ENCODE assay signal across 16 cellular contexts in genomic region chr4:143089291-143089690, GRCh38.
"Had no signal": no experiment of that assay in that cellular context is flagged by ENCODE, and none has a peak within 500 bp of the region (broad histone marks: within the 10 kb centered on the region; RNA-seq: fewer than 3 reads in every experiment).

No MANE protein-coding gene starts in this region.

- H3K36me3 ChIP-seq: ascending aorta, esophagus squamous epithelium, left lung, right lobe of liver had no signal

- H3K9me3 ChIP-seq: ascending aorta, esophagus squamous epithelium, psoas muscle, right lobe of liver had no signal

- H3K27me3 ChIP-seq: ascending aorta, esophagus squamous epithelium, left lung, right lobe of liver had no signal

- DNase-seq: activated CD4-positive, alpha-beta memory T cell treated with anti-CD3 and anti-CD28 coated beads for 36 hours; activated CD8-positive, alpha-beta memory T cell treated with anti-CD3 and anti-CD28 coated beads, Interleukin-2, amount 10 ng/mL, durations not matched to agents 7 days and 5 days; activated naive CD4-positive, alpha-beta T cell treated with anti-CD3 and anti-CD28 coated beads, Interleukin-2, amount 10 ng/mL, durations not matched to agents 7 days and 5 days; activated T-cell treated with anti-CD3 and anti-CD28 coated beads, Interleukin-2, amount 50 U/mL, for 1 hour; esophagus squamous epithelium; glutamatergic neuron; hypothalamus; left lung; psoas muscle; right lobe of liver; stimulated activated naive CD8-positive, alpha-beta T cell treated with anti-CD3 and anti-CD28 coated beads, Interleukin-15, amount 100 ng/mL, for 72 hours; T-helper 1 cell; T1000 had no signal

- H3K27ac ChIP-seq: ascending aorta, esophagus squamous epithelium, left lung, psoas muscle, right lobe of liver, VCaP had no signal

- H3K4me1 ChIP-seq: ascending aorta, psoas muscle, right lobe of liver had no signal

- H3K4me3 ChIP-seq: ascending aorta, esophagus squamous epithelium, left lung, psoas muscle, right lobe of liver had no signal

- ATAC-seq: activated CD8-positive, alpha-beta memory T cell treated with anti-CD3 and anti-CD28 coated beads, Interleukin-2, amount 10 ng/mL, durations not matched to agents 7 days and 5 days; left lung; psoas muscle; right lobe of liver; SK-N-SH treated with all-trans-retinoic acid at 6 μM for 48 hours; stimulated activated naive CD8-positive, alpha-beta T cell treated with anti-CD3 and anti-CD28 coated beads, Interleukin-15, amount 100 ng/mL, for 72 hours had no signal
